Comparison of ENCODE assay signal across 8 cellular contexts in genomic region chr5:180860273-180860886, GRCh38. TPM values are rescaled to one million over a fixed set of nuclear protein-coding genes. Genes with fewer than 3 reads are reported as not detected.
DNase-seq lines count a peak whose midpoint lies in the region; ATAC-seq and TF ChIP-seq lines count a peak whose summit lies in the region.

No MANE protein-coding gene starts in this region.

- WGBS in liver: under 1% methylated on average over 18 of the region's 18 CpGs

- TF ChIP-seq CTCF in liver (IDR thresholded peaks at IDR 0.05; ENCODE audit: low read depth, low read length, missing input control): no peak

- H3K27ac ChIP-seq in caudate nucleus (ENCODE audit: low read depth, low read length) (peak overlapping the region; percentile 68), liver (ENCODE audit: low read depth in 1 of 2, low read length in 2 of 2) (peak overlapping the region; percentile 70 to 90)

- no peaks in the 10 kb centered on the region for H3K27me3 ChIP-seq in liver (ENCODE audit: control insufficient read depth in 4 of 4, insufficient read depth in 4 of 4, low read length in 3 of 4)

- H3K9me3 ChIP-seq in liver (ENCODE audit: control insufficient read depth in 4 of 4, low read length in 3 of 4): no peaks in the 10 kb centered on the region

- no peak for TF ChIP-seq RAD21 in liver (IDR thresholded peaks at IDR 0.05)

- H3K4me3 ChIP-seq in liver (ENCODE audit: low read depth in 1 of 3, low read length in 3 of 3): peak overlapping the region; percentile 66 to 89 (median 70)

- peaks cover 0 to 9% (median 4%) of the 10 kb centered on the region in 4 donors for H3K36me3 ChIP-seq in liver (ENCODE audit: control insufficient read depth in 4 of 4, insufficient read depth in 3 of 4, low read depth in 1 of 4, low read length in 3 of 4)

- peak overlapping the region; percentile 61 to 84 for H3K9ac ChIP-seq in liver (ENCODE audit: low read depth in 1 of 2, low read length in 2 of 2)

- peak; percentile 55 for ATAC-seq in GM21786 (IDR thresholded peaks at IDR 0.05; ENCODE audit: unreplicated experiment)
- ATAC-seq in SK-N-SH treated with all-trans-retinoic acid at 6 μM for 48 hours: peak; percentile 71

- peak; percentile 53 for DNase-seq in NCI-H2227 (lab: John Stamatoyannopoulos, UW; ENCODE audit: unreplicated experiment)
- DNase-seq in NCI-H2227 treated with DMSO at 0.1 percent for 48 hours (lab: John Stamatoyannopoulos, UW): no peak
- peak; percentile 80 for DNase-seq in KBM-7
- peak in 6 of 61 donors; percentile 18 to 54 (median 36) for DNase-seq in caudate nucleus (lab: John Stamatoyannopoulos, UW)
- peak; percentile 34 to 43 for DNase-seq in stimulated activated CD8-positive, alpha-beta memory T cell treated with anti-CD3 and anti-CD28 coated beads, Interleukin-7, amount 100 ng/mL, for 4 hours (ENCODE audit: low read depth in 2 of 2)

- in situ Hi-C loops in KBM-7 (cut with MboI; ENCODE audit: low pct_unique_long_range_greater_than_20kb, low sequenced_read_pairs): no loop called here

- H3K4me1 ChIP-seq in liver (ENCODE audit: control insufficient read depth in 4 of 4, insufficient read depth in 4 of 4, low read length in 3 of 4): peaks cover 2 to 7% (median 6%) of the 10 kb centered on the region in 4 donors

TF ChIP-seq in SK-N-SH treated with all-trans-retinoic acid at 6 μM for 48 hours, 23 proteins besides CTCF, POLR2A, EP300 and RAD21:
- no peak for TF ChIP-seq TCF4 (CRISPR knock-in tag; IDR thresholded peaks at IDR 0.05; ENCODE audit: borderline replicate concordance)
- no peak for TF ChIP-seq ZC3H10 (CRISPR knock-in tag; IDR thresholded peaks at IDR 0.05)
- no peak for TF ChIP-seq PPARA (CRISPR knock-in tag; IDR thresholded peaks at IDR 0.05; ENCODE audit: borderline replicate concordance)
- no peak for TF ChIP-seq ISL1 (CRISPR knock-in tag; IDR thresholded peaks at IDR 0.05)
- no peak for TF ChIP-seq CSDC2 (CRISPR knock-in tag; IDR thresholded peaks at IDR 0.05)
- no peak for TF ChIP-seq TOX (CRISPR knock-in tag; IDR thresholded peaks at IDR 0.05; ENCODE audit: borderline replicate concordance)
- no peak for TF ChIP-seq PATZ1 (CRISPR knock-in tag; IDR thresholded peaks at IDR 0.05; ENCODE audit: borderline replicate concordance)
- TF ChIP-seq CSRNP3 (CRISPR knock-in tag; IDR thresholded peaks at IDR 0.05): no peak
- TF ChIP-seq ZNF70 (CRISPR knock-in tag; IDR thresholded peaks at IDR 0.05): no peak
- TF ChIP-seq GLIS3 (CRISPR knock-in tag; IDR thresholded peaks at IDR 0.05): no peak
- no peak for TF ChIP-seq ZNF565 (CRISPR knock-in tag; conservative IDR thresholded peaks at IDR 0.05; ENCODE audit: low read depth)

TF ChIP-seq in liver, 16 proteins besides CTCF, POLR2A, EP300 and RAD21:
- no peak for TF ChIP-seq TAF1 (conservative IDR thresholded peaks at IDR 0.05)
- no peak for TF ChIP-seq FOXA2 (IDR thresholded peaks at IDR 0.05)
- TF ChIP-seq NR2F2 (IDR thresholded peaks at IDR 0.05): no peak
- no peak for TF ChIP-seq RXRA (IDR thresholded peaks at IDR 0.05)
- TF ChIP-seq REST (IDR thresholded peaks at IDR 0.05): no peak
- TF ChIP-seq SP1 (IDR thresholded peaks at IDR 0.05): no peak
- no peak for TF ChIP-seq YY1 (IDR thresholded peaks at IDR 0.05)
- TF ChIP-seq ATF3 (IDR thresholded peaks at IDR 0.05): no peak
- no peak for TF ChIP-seq FOXA1 (IDR thresholded peaks at IDR 0.05)
- no peak for TF ChIP-seq HNF4G (IDR thresholded peaks at IDR 0.05)
- no peak for TF ChIP-seq ZBTB33 (IDR thresholded peaks at IDR 0.05)

RNA-seq across cellular contexts. Expression of gene ZFP62, which starts 0.7 kb away (rescaled TPM):
- total RNA-seq in liver: 1 to 10 TPM; 7.9 to 8.8 TPM
- 1 to 10 TPM; 3.4 to 3.5 TPM for polyA plus RNA-seq in liver

RNA-seq across cellular contexts. Expression of gene BTNL8, which starts 38.6 kb away (rescaled TPM):
- total RNA-seq in liver: under 1 TPM; 0.14 to 0.67 TPM
- polyA plus RNA-seq in liver: under 1 TPM; 0.49 to 0.63 TPM

RNA-seq across cellular contexts. Expression of gene MGAT1, which starts 57.8 kb away (rescaled TPM):
- total RNA-seq in liver: 100 to 1,000 TPM in 1 of 2 donors, 10 to 100 TPM in 1; 73.6 to 122 TPM
- polyA plus RNA-seq in liver: 100 to 1,000 TPM in 1 of 2 donors, 10 to 100 TPM in 1; 73.0 to 125 TPM
